Comparison of ENCODE assay signal across 10 cellular contexts in genomic region chr18:50282521-50283335, GRCh38. TPM values are rescaled to one million over a fixed set of nuclear protein-coding genes. Genes with fewer than 3 reads are reported as not detected.
A peak's percentile ranks its signal among the peaks of the same experiment; 100 is the strongest.
DNase-seq lines count a peak whose midpoint lies in the region; TF ChIP-seq lines count a peak whose summit lies in the region.
"Had no signal": no experiment of that assay in that cellular context is flagged by ENCODE, and none has a peak within 500 bp of the region (broad histone marks: within the 10 kb centered on the region; RNA-seq: fewer than 3 reads in every experiment).

No MANE protein-coding gene starts in this region.

- H3K27me3 ChIP-seq in left ventricle myocardium inferior (ENCODE audit: low read depth) (no peaks in the 10 kb centered on the region), right atrium auricular region (no peaks in the 10 kb centered on the region), WERI-Rb-1 (ENCODE audit: insufficient read depth, low read depth, severe bottlenecking) (no peaks in the 10 kb centered on the region), hepatocyte (no peaks in the 10 kb centered on the region), stomach smooth muscle (ENCODE audit: control insufficient read depth in 1 of 2, insufficient read depth in 2 of 2, low read length in 2 of 2) (no peaks in the 10 kb centered on the region)

- no peak overlapping the region for H3K27ac ChIP-seq in left ventricle myocardium inferior (replicated peaks)
- H3K27ac ChIP-seq in right atrium auricular region: no peak overlapping the region
- H3K27ac ChIP-seq in WERI-Rb-1: no peak overlapping the region; the same call in 1 of the 2 replicates
- no peak overlapping the region for H3K27ac ChIP-seq in hepatocyte
- H3K27ac ChIP-seq in stomach smooth muscle (ENCODE audit: low read length): peak overlapping the region; percentile 87

- no peak overlapping the region for H3K9ac ChIP-seq in stomach smooth muscle (ENCODE audit: low read length in 2 of 2)

- WGBS in hepatocyte (ENCODE audit: low lambda C conversion rate, missing lambda C conversion rate): 97% methylated on average over 42 of the region's 42 CpGs

- H3K9me3 ChIP-seq in left ventricle myocardium inferior (replicated peaks) (no peaks in the 10 kb centered on the region), right atrium auricular region (no peaks in the 10 kb centered on the region), WERI-Rb-1 (ENCODE audit: severe bottlenecking) (no peaks in the 10 kb centered on the region), hepatocyte (ENCODE audit: low read depth) (no peaks in the 10 kb centered on the region), stomach smooth muscle (ENCODE audit: control insufficient read depth in 2 of 2, low read length in 2 of 2) (no peaks in the 10 kb centered on the region)

- TF ChIP-seq CTCF in left ventricle myocardium inferior (IDR thresholded peaks at IDR 0.05; ENCODE audit: borderline replicate concordance) (no peak), right atrium auricular region (IDR thresholded peaks at IDR 0.05) (no peak), WERI-Rb-1 (IDR thresholded peaks at IDR 0.05; ENCODE audit: low read depth, low read length) (no peak), hepatocyte (IDR thresholded peaks at IDR 0.05; ENCODE audit: poor library complexity) (no peak)

- H3K4me2 ChIP-seq in hepatocyte: peak overlapping the region; percentile 88

- H3K4me1 ChIP-seq in left ventricle myocardium inferior (peaks cover 48% of the 10 kb centered on the region), right atrium auricular region (peaks cover 0 to 42% of the 10 kb centered on the region in 2 donors), hepatocyte (ENCODE audit: insufficient read depth) (peaks cover 16% of the 10 kb centered on the region), stomach smooth muscle (ENCODE audit: control insufficient read depth, insufficient read depth, low read length) (peaks cover 39% of the 10 kb centered on the region)

- H2AFZ ChIP-seq in hepatocyte: no peak overlapping the region

- H3K79me2 ChIP-seq in hepatocyte: peaks cover 41% of the 10 kb centered on the region

- H3K36me3 ChIP-seq in left ventricle myocardium inferior (peaks cover 53% of the 10 kb centered on the region), right atrium auricular region (peaks cover 47% of the 10 kb centered on the region), WERI-Rb-1 (peaks cover 59% of the 10 kb centered on the region), hepatocyte (replicated peaks; ENCODE audit: insufficient read depth, low read depth) (no peaks in the 10 kb centered on the region), stomach smooth muscle (ENCODE audit: control insufficient read depth in 2 of 2, insufficient read depth in 2 of 2, low read length in 2 of 2) (peaks cover 20 to 28% of the 10 kb centered on the region in 2 donors)

- peaks cover 6% of the 10 kb centered on the region for H4K20me1 ChIP-seq in hepatocyte (ENCODE audit: insufficient read depth, poor library complexity, severe bottlenecking)

- intact Hi-C loops in left ventricle myocardium inferior (cut with micrococcal nuclease): no loop called here

- no peaks in the 10 kb centered on the region for H3K9me2 ChIP-seq in hepatocyte (replicated peaks; ENCODE audit: insufficient read depth)

- DNase-seq in left ventricle myocardium inferior (no peak), right atrium auricular region (ENCODE audit: low spot score) (no peak), WERI-Rb-1 (peak; percentile 20), hepatocyte (ENCODE audit: low spot score) (no peak), Ammon's horn (ENCODE audit: low spot score) (no peak), NCI-H1417 (lab: John Stamatoyannopoulos, UW) (no peak)
- no peak for DNase-seq in central memory CD4-positive, alpha-beta T cell
- DNase-seq: NCI-H1930, SHP77 had no signal

- peak overlapping the region; percentile 99 for H3K4me3 ChIP-seq in left ventricle myocardium inferior
- H3K4me3 ChIP-seq in right atrium auricular region: peak overlapping the region in 1 of 2 donors; percentile 92
- no peak overlapping the region for H3K4me3 ChIP-seq in WERI-Rb-1 (ENCODE audit: low read depth, low read length)
- H3K4me3 ChIP-seq in hepatocyte: no peak overlapping the region
- peak overlapping the region in 1 of 2 donors; percentile 100 for H3K4me3 ChIP-seq in stomach smooth muscle (ENCODE audit: low read length in 2 of 2)

RNA-seq across cellular contexts. Expression of gene MBD1, which starts 1.4 kb away (rescaled TPM):
- total RNA-seq in left ventricle myocardium inferior: 50.2 TPM
- 10 to 100 TPM; 47.9 to 77.1 TPM for total RNA-seq in right atrium auricular region
- 38.8 and 53.1 TPM in 2 replicates for total RNA-seq in hepatocyte
- polyA plus RNA-seq in hepatocyte: 53.0 and 54.2 TPM in 2 replicates

RNA-seq across cellular contexts. Expression of gene CXXC1, which starts 4.8 kb away (rescaled TPM):
- total RNA-seq in left ventricle myocardium inferior (33.7 TPM), right atrium auricular region (10 to 100 TPM; 17.1 to 38.3 TPM), hepatocyte (33.3 and 52.7 TPM in 2 replicates)
- 68.3 and 89.3 TPM in 2 replicates for polyA plus RNA-seq in hepatocyte

RNA-seq across cellular contexts. Expression of gene CFAP53, which starts 16.4 kb away (rescaled TPM):
- total RNA-seq in left ventricle myocardium inferior: 0.16 TPM
- total RNA-seq in right atrium auricular region: under 1 TPM in 1 of 2 donors, not detected in 1; 0.30 TPM
- 0.24 and 0.50 TPM in 2 replicates for total RNA-seq in hepatocyte
- 0.24 and 0.86 TPM in 2 replicates for polyA plus RNA-seq in hepatocyte
